ENCODE assay signal across 23 cellular contexts in the genomic region with DNA sequence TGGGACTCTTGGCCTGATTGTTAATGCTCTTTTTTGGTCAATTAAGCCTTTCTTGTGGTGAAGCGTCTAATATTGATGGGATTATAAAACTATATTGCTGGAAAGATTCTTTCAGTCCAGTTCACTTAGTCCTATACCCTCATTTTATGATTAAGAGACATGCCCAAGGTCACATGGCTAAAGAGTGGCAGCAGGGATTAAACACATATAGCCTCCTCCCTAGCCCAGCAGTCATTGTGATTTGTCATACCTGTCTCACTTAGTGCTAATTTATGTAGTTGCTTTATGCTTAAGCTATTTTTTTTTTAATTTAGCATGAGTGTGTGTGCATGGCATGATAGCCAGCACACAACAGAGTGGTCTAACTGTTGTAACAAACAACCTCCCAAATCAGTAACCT.
"Had no signal": no experiment of that assay in that cellular context is flagged by ENCODE, and none has a peak within 500 bp of the region (broad histone marks: within the 10 kb centered on the region; RNA-seq: fewer than 3 reads in every experiment).

No MANE protein-coding gene starts in this region.

- H3K27ac Mint-ChIP-seq: WTC11 had no signal

- H3K4me3 ChIP-seq: adrenal gland, body of pancreas, heart right ventricle, lower lobe of right lung, prostate gland, skin epidermis, suprapubic skin, upper lobe of left lung had no signal

- DNase-seq: activated CD4-positive, alpha-beta T cell treated with anti-CD3 and anti-CD28 coated beads, Interleukin-2, amount 50 U/mL, for 1 hour; activated naive CD4-positive, alpha-beta T cell treated with Interleukin-2 at 50 U/mL for 16 hours; activated T-cell treated with anti-CD3 and anti-CD28 coated beads, Interleukin-2, amount 50 U/mL, for 4 hours; body of pancreas; effector memory CD4-positive, alpha-beta T cell; heart right ventricle; left colon; lower lobe of right lung; midbrain; right cardiac atrium; SHP77 treated with DMSO at 0.1 percent for 48 hours; stimulated activated CD4-positive, alpha-beta T cell treated with anti-CD3 and anti-CD28 coated beads, Interleukin-4, amount 100 ng/mL, for 24 hours; stimulated activated naive CD4-positive, alpha-beta T cell treated with Interleukin-2 at 50 U/mL for 16 hours; T-helper 2 cell; upper lobe of left lung had no signal

- FAIRE-seq: frontal cortex, TTC549 had no signal

- H3K4me3 Mint-ChIP-seq: activated T-cell treated with anti-CD3 and anti-CD28 coated beads, Interleukin-2, amount 50 U/mL, for 4 hours; neural crest cell; WTC11 had no signal

- H3K27me3 ChIP-seq: adrenal gland, body of pancreas, heart right ventricle, suprapubic skin, upper lobe of left lung had no signal

- H3K4me1 Mint-ChIP-seq: neural crest cell, WTC11 had no signal

- H3K36me3 ChIP-seq: lower lobe of right lung had no signal

- H3K27ac ChIP-seq: body of pancreas, heart right ventricle, lower lobe of right lung, prostate gland, skin epidermis, suprapubic skin, upper lobe of left lung had no signal

- H3K9me3 ChIP-seq: adrenal gland, body of pancreas, heart right ventricle, lower lobe of right lung, prostate gland, suprapubic skin, upper lobe of left lung had no signal

- H3K4me1 ChIP-seq: prostate gland, suprapubic skin had no signal

- ATAC-seq: activated T-cell treated with anti-CD3 and anti-CD28 coated beads, Interleukin-2, amount 50 U/mL, for 4 hours; body of pancreas; heart right ventricle; left colon; lower lobe of right lung; right cardiac atrium; WTC11 had no signal

- H3K9me3 Mint-ChIP-seq: activated T-cell treated with anti-CD3 and anti-CD28 coated beads, Interleukin-2, amount 50 U/mL, for 4 hours; neural crest cell; WTC11 had no signal
